Comparison of ENCODE assay signal across 8 cellular contexts in the genomic region with DNA sequence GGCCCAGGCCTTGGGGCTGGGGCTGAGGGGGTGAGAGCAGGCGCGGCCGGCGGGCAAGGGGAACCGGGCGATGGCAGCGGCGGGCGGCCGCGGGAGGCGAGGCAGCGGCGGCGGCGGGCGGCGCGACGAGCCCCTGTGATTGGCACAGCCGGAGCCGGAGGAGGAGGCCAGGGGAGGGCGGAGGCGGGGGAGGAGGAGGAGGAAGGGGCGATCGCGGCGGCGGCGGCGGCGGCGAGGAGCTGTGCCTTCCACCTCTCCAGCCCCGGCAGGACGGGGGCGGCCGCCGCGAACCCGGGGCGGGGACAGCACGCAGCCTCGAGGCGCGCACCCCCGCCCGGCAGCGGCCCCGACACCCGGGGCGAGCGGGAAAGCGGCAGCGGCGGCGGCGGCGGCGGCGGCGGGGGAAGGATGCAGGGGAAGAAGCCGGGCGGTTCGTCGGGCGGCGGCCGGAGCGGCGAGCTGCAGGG. TPM values are rescaled to one million over a fixed set of nuclear protein-coding genes. Genes with fewer than 3 reads are reported as not detected.
A peak's percentile ranks its signal among the peaks of the same experiment; 100 is the strongest.
DNase-seq lines count a peak whose midpoint lies in the region; ATAC-seq, FAIRE-seq and TF ChIP-seq lines count a peak whose summit lies in the region.

A gene (plus strand): TSS at position 208 of the 467 bp plus-strand sequence.

- ATAC-seq in GM21619 (IDR thresholded peaks at IDR 0.05; ENCODE audit: unreplicated experiment), result peak; percentile 15

- H3K36me3 ChIP-seq in KMS-11 (ENCODE audit: insufficient read depth) (no peaks in the 10 kb centered on the region), iPS-20b (ENCODE audit: insufficient read depth, low read depth, low read length) (no peaks in the 10 kb centered on the region), small intestine (ENCODE audit: control insufficient read depth in 2 of 2, insufficient read depth in 2 of 2, low read length in 2 of 2) (no peaks in the 10 kb centered on the region)

- peaks cover 37% of the 10 kb centered on the region for H3K4me1 ChIP-seq in KMS-11 (ENCODE audit: low read depth, poor library complexity, severe bottlenecking)
- H3K4me1 ChIP-seq in iPS-20b (ENCODE audit: insufficient read depth, low read length), result peaks cover 17% of the 10 kb centered on the region
- H3K4me1 ChIP-seq in small intestine (ENCODE audit: control insufficient read depth in 2 of 2, insufficient read depth in 1 of 2, low read depth in 1 of 2, low read length in 1 of 2), result peaks cover 0 to 6% of the 10 kb centered on the region in 2 donors

- no peaks in the 10 kb centered on the region for H3K79me2 ChIP-seq in KMS-11 (ENCODE audit: insufficient read depth, low read depth)

- CTCF ChIA-PET in Calu3 (lab: Charles Lee), result interaction anchor here (1.1 to 5.7 kb wide), 13 partner anchors 9 to 317 kb away, joined by 3 to 55 read pairs (median 5); no protein-coding TSS in a partner anchor

- peak within 1 kb of the TSS; percentile 84 for H3K27ac Mint-ChIP-seq in Calu3 (ENCODE audit: unreplicated experiment)
- H3K27ac Mint-ChIP-seq in brain, result peak within 1 kb of the TSS; percentile 64 to 91 (median 89)

- H3K36me3 Mint-ChIP-seq in Calu3 (ENCODE audit: insufficient read depth, unreplicated experiment) (peaks cover 39% of the 10 kb centered on the region), brain (no peaks in the 10 kb centered on the region)

- WGBS in small intestine, 3 donors, result 0 to 1% (median 1%) methylated on average over 23 to 70 of the region's 70 CpGs

- H4K20me1 ChIP-seq in KMS-11 (ENCODE audit: insufficient read depth), result no peaks in the 10 kb centered on the region

- no TSS peak for BruUV-seq in Calu3 (replicated peaks; lab: Mats Ljungman, UMichigan)

- H3K27me3 ChIP-seq in KMS-11 (ENCODE audit: insufficient read depth, low read depth) (peaks cover 13% of the 10 kb centered on the region; the same call in 1 of the 2 replicates), iPS-20b (ENCODE audit: insufficient read depth, low read length) (peaks cover 29% of the 10 kb centered on the region), small intestine (ENCODE audit: control insufficient read depth in 2 of 2, insufficient read depth in 2 of 2, low read length in 2 of 2) (peaks cover 0 to 3% of the 10 kb centered on the region in 2 donors)

- H3K27me3 Mint-ChIP-seq in Calu3 (ENCODE audit: unreplicated experiment), result no peaks in the 10 kb centered on the region
- H3K27me3 Mint-ChIP-seq in brain, result peaks cover 31% of the 10 kb centered on the region

- H3K27ac ChIP-seq in KMS-11 (no peak within 1 kb of the TSS), iPS-20b (ENCODE audit: low read length) (no peak within 1 kb of the TSS), small intestine (ENCODE audit: low read depth in 1 of 2, low read length in 1 of 2) (peak within 1 kb of the TSS; percentile 60 to 92)

- FAIRE-seq in small intestine (lab: Jason Lieb, UNC), result no peak

- intact Hi-C loops in Calu3 (cut with micrococcal nuclease; ENCODE audit: unreplicated experiment), result loop anchor here (2.0 kb wide), 1 partner anchor 551 kb away; no protein-coding TSS in a partner anchor
- intact Hi-C loops in T-helper 2 cell treated with Interferon-gamma antibody and Interleukin-4, amounts not matched to agents 100 ng/mL and 5 ng/mL, for 36 hours (cut with micrococcal nuclease), result loop anchor here (2.0 to 10.0 kb wide), 9 partner anchors 89 to 1169 kb away; a partner anchor contains a TSS

- H3K9me3 Mint-ChIP-seq in Calu3 (ENCODE audit: low read depth, unreplicated experiment) (no peaks in the 10 kb centered on the region), brain (no peaks in the 10 kb centered on the region)

- H3K9ac ChIP-seq in KMS-11 (peak within 1 kb of the TSS; percentile 30; the same call in 1 of the 2 replicates), iPS-20b (ENCODE audit: low read depth, low read length) (peak within 1 kb of the TSS; percentile 64; the same call in 1 of the 2 replicates)

- H3K4me3 Mint-ChIP-seq in Calu3 (ENCODE audit: low read depth, unreplicated experiment) (peak within 1 kb of the TSS; percentile 84), brain (peak within 1 kb of the TSS; percentile 85 to 92 (median 89))

- H3K4me1 Mint-ChIP-seq in Calu3 (ENCODE audit: low read depth, unreplicated experiment) (peaks cover 47% of the 10 kb centered on the region), brain (peaks cover 61% of the 10 kb centered on the region)

- H3K4me3 ChIP-seq in KMS-11 (IDR thresholded peaks at IDR 0.05; ENCODE audit: insufficient read depth, low read depth, low read length), result no peak within 1 kb of the TSS
- H3K4me3 ChIP-seq in iPS-20b (ENCODE audit: low read length), result peak within 1 kb of the TSS; percentile 82
- peak within 1 kb of the TSS; percentile 55 to 64 for H3K4me3 ChIP-seq in small intestine (ENCODE audit: low read depth in 1 of 2, low read length in 2 of 2)

- TF ChIP-seq CTCF in Calu3 (IDR thresholded peaks at IDR 0.05; ENCODE audit: unreplicated experiment) (no peak), KMS-11 (conservative IDR thresholded peaks at IDR 0.05; ENCODE audit: low read depth, low read length) (no peak), brain (conservative IDR thresholded peaks at IDR 0.05) (no peak)

- DNase-seq in Calu3, result peak; percentile 81
- DNase-seq in small intestine, result no peak
- DNase-seq in COLO829 (ENCODE audit: low spot score), result no peak

- H2AFZ ChIP-seq in KMS-11 (ENCODE audit: low read depth), result peak within 1 kb of the TSS; percentile 99

- H3K4me2 ChIP-seq in KMS-11, result peak within 1 kb of the TSS; percentile 98

- H3K9me3 ChIP-seq in iPS-20b (ENCODE audit: insufficient read depth, low read depth, low read length) (no peaks in the 10 kb centered on the region), small intestine (ENCODE audit: control insufficient read depth, low read depth) (no peaks in the 10 kb centered on the region)

RNA-seq across cellular contexts. Expression of the gene that starts here (rescaled TPM):
- 65.9 and 79.0 TPM in 2 replicates for total RNA-seq in Calu3 (2022)
- 47.1 and 50.3 TPM in 2 replicates for total RNA-seq in T-helper 2 cell treated with Interferon-gamma antibody and Interleukin-4, amounts not matched to agents 100 ng/mL and 5 ng/mL, for 36 hours
- polyA plus RNA-seq in brain (ENCODE audit: insufficient read depth, low read depth, low replicate concordance), result 43.3 TPM
- polyA plus RNA-seq in small intestine, result 1 to 10 TPM in 2 of 3 donors, under 1 TPM in 1; 0.89 to 4.4 (median 2.7) TPM

Comparison
In these comparisons a context has a peak if more than half of its experiments do, and no peak if none do; other contexts are left out.
1. H3K27ac ChIP-seq: peak in small intestine (2 of 2); none in KMS-11 (single experiment) and iPS-20b (single experiment).